21 cellular contexts compared by ENCODE assay signal in genomic region chr1:183239220-183239742, GRCh38. TPM values are rescaled to one million over a fixed set of nuclear protein-coding genes. Genes with fewer than 3 reads are reported as not detected.
DNase-seq lines count a peak whose midpoint lies in the region; ATAC-seq and TF ChIP-seq lines count a peak whose summit lies in the region.
"Had no signal": no experiment of that assay in that cellular context is flagged by ENCODE, and none has a peak within 500 bp of the region (broad histone marks: within the 10 kb centered on the region; RNA-seq: fewer than 3 reads in every experiment).

No MANE protein-coding gene starts in this region.

- H3K27ac Mint-ChIP-seq in activated CD4-positive, alpha-beta memory T cell treated with anti-CD3 and anti-CD28 coated beads, Interleukin-2, amount 10 ng/mL, durations not matched to agents 7 days and 5 days = no peak overlapping the region
- H3K27ac Mint-ChIP-seq in stimulated activated memory B cell treated with anti-CD40 and anti-IgM and Interleukin-4, amounts not matched to agents 10 μg/mL and 1 μg/mL and 100 μg/mL, for 72 hours = no peak overlapping the region
- H3K27ac Mint-ChIP-seq: activated naive CD8-positive, alpha-beta T cell treated with anti-CD3 and anti-CD28 coated beads, Interleukin-2, amount 10 ng/mL, durations not matched to agents 7 days and 5 days; activated T-helper 17 cell treated with anti-CD3 and anti-CD28 coated beads, Interleukin-2, amount 50 U/mL, for 72 hours; dendritic cell treated with granulocyte-macrophage colony-stimulating factor and Interleukin-4, amounts not matched to agents 40 ng/mL and 50 ng/mL, for 4 days; stimulated activated naive B cell treated with anti-CD40 and anti-IgM and Interleukin-4, amounts not matched to agents 10 μg/mL and 1 μg/mL and 100 μg/mL, for 72 hours had no signal

- CTCF ChIA-PET in HEK293 (lab: Yijun Ruan, JAX) = interaction anchor here (0.7 to 10.3 kb wide), 3 partner anchors 15 to 277 kb away, joined by 4 to 135 read pairs (median 8); no protein-coding TSS in a partner anchor
- CTCF ChIA-PET in activated CD4-positive, alpha-beta memory T cell treated with anti-CD3 and anti-CD28 coated beads, Interleukin-2, amount 10 ng/mL, durations not matched to agents 7 days and 5 days (lab: Charles Lee) = no interaction called here

- H3K27me3 Mint-ChIP-seq in activated CD4-positive, alpha-beta memory T cell treated with anti-CD3 and anti-CD28 coated beads, Interleukin-2, amount 10 ng/mL, durations not matched to agents 7 days and 5 days = peaks cover 8% of the 10 kb centered on the region
- peaks cover 22% of the 10 kb centered on the region for H3K27me3 Mint-ChIP-seq in stimulated activated memory B cell treated with anti-CD40 and anti-IgM and Interleukin-4, amounts not matched to agents 10 μg/mL and 1 μg/mL and 100 μg/mL, for 72 hours
- H3K27me3 Mint-ChIP-seq: dendritic cell treated with granulocyte-macrophage colony-stimulating factor and Interleukin-4, amounts not matched to agents 40 ng/mL and 50 ng/mL, for 4 days had no signal

- no peaks in the 10 kb centered on the region for H3K36me3 Mint-ChIP-seq in activated CD4-positive, alpha-beta memory T cell treated with anti-CD3 and anti-CD28 coated beads, Interleukin-2, amount 10 ng/mL, durations not matched to agents 7 days and 5 days (ENCODE audit: low read depth)
- no peaks in the 10 kb centered on the region for H3K36me3 Mint-ChIP-seq in stimulated activated memory B cell treated with anti-CD40 and anti-IgM and Interleukin-4, amounts not matched to agents 10 μg/mL and 1 μg/mL and 100 μg/mL, for 72 hours
- H3K36me3 Mint-ChIP-seq: activated naive CD8-positive, alpha-beta T cell treated with anti-CD3 and anti-CD28 coated beads, Interleukin-2, amount 10 ng/mL, durations not matched to agents 7 days and 5 days; brain; stimulated activated naive B cell treated with anti-CD40 and anti-IgM and Interleukin-4, amounts not matched to agents 10 μg/mL and 1 μg/mL and 100 μg/mL, for 72 hours had no signal

- no peaks in the 10 kb centered on the region for H3K9me3 ChIP-seq in HEK293 (ENCODE audit: control insufficient read depth, insufficient read depth, low read depth, low read length)
- H3K9me3 ChIP-seq in RWPE2 (ENCODE audit: severe bottlenecking) = no peaks in the 10 kb centered on the region
- H3K9me3 ChIP-seq in right atrium auricular region = no peaks in the 10 kb centered on the region
- no peaks in the 10 kb centered on the region for H3K9me3 ChIP-seq in subcutaneous abdominal adipose tissue (ENCODE audit: control insufficient read depth in 5 of 5, low read length in 5 of 5)

- no peak overlapping the region for H3K4me3 Mint-ChIP-seq in activated CD4-positive, alpha-beta memory T cell treated with anti-CD3 and anti-CD28 coated beads, Interleukin-2, amount 10 ng/mL, durations not matched to agents 7 days and 5 days
- no peak overlapping the region for H3K4me3 Mint-ChIP-seq in stimulated activated memory B cell treated with anti-CD40 and anti-IgM and Interleukin-4, amounts not matched to agents 10 μg/mL and 1 μg/mL and 100 μg/mL, for 72 hours
- H3K4me3 Mint-ChIP-seq: activated naive CD8-positive, alpha-beta T cell treated with anti-CD3 and anti-CD28 coated beads, Interleukin-2, amount 10 ng/mL, durations not matched to agents 7 days and 5 days; activated T-helper 17 cell treated with anti-CD3 and anti-CD28 coated beads, Interleukin-2, amount 50 U/mL, for 72 hours; brain; dendritic cell treated with granulocyte-macrophage colony-stimulating factor and Interleukin-4, amounts not matched to agents 40 ng/mL and 50 ng/mL, for 4 days; stimulated activated naive B cell treated with anti-CD40 and anti-IgM and Interleukin-4, amounts not matched to agents 10 μg/mL and 1 μg/mL and 100 μg/mL, for 72 hours had no signal

- H3K4me3 ChIP-seq in HEK293 (ENCODE audit: low read depth, low read length) (no peak overlapping the region), RWPE2 (ENCODE audit: severe bottlenecking) (no peak overlapping the region), right atrium auricular region (no peak overlapping the region), subcutaneous abdominal adipose tissue (ENCODE audit: low read depth in 1 of 5, low read length in 5 of 5) (no peak overlapping the region)
- H3K4me3 ChIP-seq: K562, SK-N-MC had no signal

- H3K36me3 ChIP-seq in HEK293 (ENCODE audit: control insufficient read depth in 2 of 2, insufficient read depth in 1 of 2, low read length in 2 of 2) (no peaks in the 10 kb centered on the region), RWPE2 (ENCODE audit: low read depth) (peaks cover 96% of the 10 kb centered on the region), right atrium auricular region (no peaks in the 10 kb centered on the region), subcutaneous abdominal adipose tissue (ENCODE audit: control insufficient read depth in 5 of 5, insufficient read depth in 5 of 5, low read length in 5 of 5) (no peaks in the 10 kb centered on the region)

- intact Hi-C loops in posterior cingulate gyrus (cut with DNase I) = loop anchor here (5.0 kb wide), 1 partner anchor 277 kb away; no protein-coding TSS in a partner anchor

- no peak overlapping the region for H3K27ac ChIP-seq in HEK293 (ENCODE audit: extremely low read depth, low read depth, low read length)
- peak overlapping the region; percentile 72 for H3K27ac ChIP-seq in RWPE2 (ENCODE audit: poor library complexity, severe bottlenecking)
- H3K27ac ChIP-seq in right atrium auricular region = peak overlapping the region; percentile 41 to 80
- H3K27ac ChIP-seq in subcutaneous abdominal adipose tissue (ENCODE audit: low read depth, low read length) = peak overlapping the region; percentile 87
- H3K27ac ChIP-seq: SK-N-MC had no signal

- DNase-seq in RWPE2 (ENCODE audit: low spot score) = no peak
- DNase-seq in right atrium auricular region (ENCODE audit: low spot score) = peak; percentile 57
- DNase-seq in activated CD4-positive, alpha-beta memory T cell treated with anti-CD3 and anti-CD28 coated beads, Interleukin-2, amount 10 ng/mL, durations not matched to agents 7 days and 5 days = no peak
- no peak for DNase-seq in posterior cingulate gyrus
- DNase-seq: activated naive CD8-positive, alpha-beta T cell treated with anti-CD3 and anti-CD28 coated beads, Interleukin-2, amount 10 ng/mL, durations not matched to agents 7 days and 5 days; HCEC 1CT; NCI-H1092; NCI-H69; PC-3; stimulated activated CD4-positive, alpha-beta T cell treated with anti-CD3 and anti-CD28 coated beads, Interleukin-15, amount 100 ng/mL, for 24 hours; stimulated activated naive B cell treated with anti-CD40 and anti-IgM and Interleukin-4, amounts not matched to agents 10 μg/mL and 1 μg/mL and 100 μg/mL, for 72 hours; T-helper 9 cell had no signal

- POLR2A ChIA-PET in HEK293 (lab: Yijun Ruan, JAX) = no interaction called here
- POLR2A ChIA-PET in activated CD4-positive, alpha-beta memory T cell treated with anti-CD3 and anti-CD28 coated beads, Interleukin-2, amount 10 ng/mL, durations not matched to agents 7 days and 5 days (lab: Charles Lee) = no interaction called here

- H3K27me3 ChIP-seq in RWPE2 (ENCODE audit: insufficient read depth, poor library complexity, severe bottlenecking) (no peaks in the 10 kb centered on the region), right atrium auricular region (no peaks in the 10 kb centered on the region), subcutaneous abdominal adipose tissue (ENCODE audit: control insufficient read depth in 5 of 5, insufficient read depth in 4 of 5, low read length in 5 of 5) (peaks cover 0 to 3% (median 0%) of the 10 kb centered on the region in 5 donors)

- H3K4me1 Mint-ChIP-seq in activated CD4-positive, alpha-beta memory T cell treated with anti-CD3 and anti-CD28 coated beads, Interleukin-2, amount 10 ng/mL, durations not matched to agents 7 days and 5 days = no peaks in the 10 kb centered on the region
- peaks cover 7% of the 10 kb centered on the region for H3K4me1 Mint-ChIP-seq in stimulated activated memory B cell treated with anti-CD40 and anti-IgM and Interleukin-4, amounts not matched to agents 10 μg/mL and 1 μg/mL and 100 μg/mL, for 72 hours
- H3K4me1 Mint-ChIP-seq: activated naive CD8-positive, alpha-beta T cell treated with anti-CD3 and anti-CD28 coated beads, Interleukin-2, amount 10 ng/mL, durations not matched to agents 7 days and 5 days; activated T-helper 17 cell treated with anti-CD3 and anti-CD28 coated beads, Interleukin-2, amount 50 U/mL, for 72 hours had no signal

- TF ChIP-seq CTCF in HEK293 (tag by site-specific recombination; IDR thresholded peaks at IDR 0.05) (no peak), RWPE2 (IDR thresholded peaks at IDR 0.05; ENCODE audit: poor library complexity, severe bottlenecking) (no peak), right atrium auricular region (IDR thresholded peaks at IDR 0.05) (no peak)

- H3K9ac ChIP-seq in subcutaneous abdominal adipose tissue (ENCODE audit: low read length in 5 of 5) = no peak overlapping the region

- H3K4me1 ChIP-seq in HEK293 (ENCODE audit: control insufficient read depth, insufficient read depth, low read length) (peaks cover 3% of the 10 kb centered on the region), RWPE2 (ENCODE audit: insufficient read depth, poor library complexity, severe bottlenecking) (peaks cover 15% of the 10 kb centered on the region), right atrium auricular region (peaks cover 0 to 18% of the 10 kb centered on the region in 2 donors), subcutaneous abdominal adipose tissue (ENCODE audit: control insufficient read depth in 5 of 5, insufficient read depth in 5 of 5, low read length in 5 of 5) (peaks cover 13 to 70% (median 46%) of the 10 kb centered on the region in 5 donors)

- no peak for ATAC-seq in RWPE2 (ENCODE audit: low read depth)
- ATAC-seq in stimulated activated memory B cell treated with anti-CD40 and anti-IgM and Interleukin-4, amounts not matched to agents 10 μg/mL and 1 μg/mL and 100 μg/mL, for 72 hours = no peak
- ATAC-seq: activated T-helper 17 cell treated with anti-CD3 and anti-CD28 coated beads, Interleukin-2, amount 50 U/mL, for 72 hours; K562; PC-3; stimulated activated naive B cell treated with anti-CD40 and anti-IgM and Interleukin-4, amounts not matched to agents 10 μg/mL and 1 μg/mL and 100 μg/mL, for 72 hours had no signal

- H3K9me3 Mint-ChIP-seq in activated CD4-positive, alpha-beta memory T cell treated with anti-CD3 and anti-CD28 coated beads, Interleukin-2, amount 10 ng/mL, durations not matched to agents 7 days and 5 days = no peaks in the 10 kb centered on the region
- no peaks in the 10 kb centered on the region for H3K9me3 Mint-ChIP-seq in stimulated activated memory B cell treated with anti-CD40 and anti-IgM and Interleukin-4, amounts not matched to agents 10 μg/mL and 1 μg/mL and 100 μg/mL, for 72 hours
- H3K9me3 Mint-ChIP-seq: activated naive CD8-positive, alpha-beta T cell treated with anti-CD3 and anti-CD28 coated beads, Interleukin-2, amount 10 ng/mL, durations not matched to agents 7 days and 5 days; activated T-helper 17 cell treated with anti-CD3 and anti-CD28 coated beads, Interleukin-2, amount 50 U/mL, for 72 hours; brain; dendritic cell treated with granulocyte-macrophage colony-stimulating factor and Interleukin-4, amounts not matched to agents 40 ng/mL and 50 ng/mL, for 4 days; stimulated activated naive B cell treated with anti-CD40 and anti-IgM and Interleukin-4, amounts not matched to agents 10 μg/mL and 1 μg/mL and 100 μg/mL, for 72 hours had no signal

RNA-seq across cellular contexts. Expression of gene LAMC2, which starts 53.2 kb away (rescaled TPM):
- 1 to 10 TPM; 2.6 to 4.9 TPM for total RNA-seq in right atrium auricular region
- not detected for total RNA-seq in activated CD4-positive, alpha-beta memory T cell treated with anti-CD3 and anti-CD28 coated beads, Interleukin-2, amount 10 ng/mL, durations not matched to agents 7 days and 5 days
- total RNA-seq: activated CD8-positive, alpha-beta memory T cell treated with anti-CD3 and anti-CD28 coated beads for 36 hours; activated naive CD8-positive, alpha-beta T cell treated with anti-CD3 and anti-CD28 coated beads, Interleukin-2, amount 10 ng/mL, durations not matched to agents 7 days and 5 days had no signal
